ENCODE assay signal across 1 cellular context in the genomic region with DNA sequence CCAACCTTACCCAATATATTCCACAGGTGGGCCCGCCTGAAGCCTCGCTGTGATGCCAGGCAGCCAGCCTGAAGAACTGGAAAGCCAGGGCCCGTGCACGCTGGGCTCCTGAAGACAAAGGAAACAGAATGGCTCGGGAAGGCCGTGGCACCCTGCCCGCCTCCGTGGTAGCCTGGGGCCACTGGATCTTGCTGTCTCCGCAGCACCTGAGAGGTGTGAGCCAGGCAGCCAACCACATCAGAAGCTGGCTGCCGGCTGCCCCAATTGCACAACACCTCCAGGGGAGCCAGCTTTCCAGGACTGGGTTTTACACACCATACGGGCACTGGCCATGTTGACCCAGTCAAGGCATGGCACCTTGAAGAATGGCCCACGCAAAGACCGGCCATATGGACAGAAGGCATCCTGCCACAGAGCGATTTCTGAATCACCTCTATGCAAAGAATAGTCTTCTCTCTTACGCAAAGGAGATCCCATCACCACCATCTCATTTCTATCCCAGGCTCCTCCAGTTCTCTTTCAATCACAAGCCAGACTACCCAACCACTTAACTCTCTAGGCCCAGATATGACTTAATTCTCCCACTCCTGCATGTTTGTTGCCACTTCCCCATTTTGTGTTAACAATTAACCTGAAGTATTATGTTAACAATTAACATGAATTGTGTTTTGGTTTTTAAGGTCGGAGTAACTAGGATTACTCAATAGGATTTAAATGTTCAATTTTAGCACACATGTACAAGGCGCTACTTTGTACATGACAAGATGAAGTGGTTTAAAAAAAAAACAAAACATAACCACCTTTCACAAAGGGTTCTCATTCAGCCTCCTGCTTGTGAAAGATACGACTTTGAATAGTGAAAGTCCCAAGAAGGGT.
A peak's percentile ranks its signal among the peaks of the same experiment; 100 is the strongest.
TF ChIP-seq lines count a peak whose summit lies in the region.

No MANE protein-coding gene starts in this region.

TF ChIP-seq in GM12878, 131 proteins besides CTCF, POLR2A, EP300 and RAD21 (continued from another document and continues in another):
- TF ChIP-seq, protein P1, sequence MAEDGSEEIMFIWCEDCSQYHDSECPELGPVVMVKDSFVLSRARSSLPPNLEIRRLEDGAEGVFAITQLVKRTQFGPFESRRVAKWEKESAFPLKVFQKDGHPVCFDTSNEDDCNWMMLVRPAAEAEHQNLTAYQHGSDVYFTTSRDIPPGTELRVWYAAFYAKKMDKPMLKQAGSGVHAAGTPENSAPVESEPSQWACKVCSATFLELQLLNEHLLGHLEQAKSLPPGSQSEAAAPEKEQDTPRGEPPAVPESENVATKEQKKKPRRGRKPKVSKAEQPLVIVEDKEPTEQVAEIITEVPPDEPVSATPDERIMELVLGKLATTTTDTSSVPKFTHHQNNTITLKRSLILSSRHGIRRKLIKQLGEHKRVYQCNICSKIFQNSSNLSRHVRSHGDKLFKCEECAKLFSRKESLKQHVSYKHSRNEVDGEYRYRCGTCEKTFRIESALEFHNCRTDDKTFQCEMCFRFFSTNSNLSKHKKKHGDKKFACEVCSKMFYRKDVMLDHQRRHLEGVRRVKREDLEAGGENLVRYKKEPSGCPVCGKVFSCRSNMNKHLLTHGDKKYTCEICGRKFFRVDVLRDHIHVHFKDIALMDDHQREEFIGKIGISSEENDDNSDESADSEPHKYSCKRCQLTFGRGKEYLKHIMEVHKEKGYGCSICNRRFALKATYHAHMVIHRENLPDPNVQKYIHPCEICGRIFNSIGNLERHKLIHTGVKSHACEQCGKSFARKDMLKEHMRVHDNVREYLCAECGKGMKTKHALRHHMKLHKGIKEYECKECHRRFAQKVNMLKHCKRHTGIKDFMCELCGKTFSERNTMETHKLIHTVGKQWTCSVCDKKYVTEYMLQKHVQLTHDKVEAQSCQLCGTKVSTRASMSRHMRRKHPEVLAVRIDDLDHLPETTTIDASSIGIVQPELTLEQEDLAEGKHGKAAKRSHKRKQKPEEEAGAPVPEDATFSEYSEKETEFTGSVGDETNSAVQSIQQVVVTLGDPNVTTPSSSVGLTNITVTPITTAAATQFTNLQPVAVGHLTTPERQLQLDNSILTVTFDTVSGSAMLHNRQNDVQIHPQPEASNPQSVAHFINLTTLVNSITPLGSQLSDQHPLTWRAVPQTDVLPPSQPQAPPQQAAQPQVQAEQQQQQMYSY (CRISPR knock-in tag; IDR thresholded peaks at IDR 0.05), result no peak
- peak; percentile 54; the same call in 1 of the 2 replicates for TF ChIP-seq BCL11A (IDR thresholded peaks at IDR 0.05; ENCODE audit: low read depth, low read length)
- TF ChIP-seq ZSCAN29 (IDR thresholded peaks at IDR 0.05), result no peak
- TF ChIP-seq GATAD2B (conservative IDR thresholded peaks at IDR 0.05; ENCODE audit: low read depth), result no peak
- TF ChIP-seq MEF2B (IDR thresholded peaks at IDR 0.05; ENCODE audit: partially characterized antibody, poor library complexity, severe bottlenecking), result no peak
- TF ChIP-seq RBBP5 (conservative IDR thresholded peaks at IDR 0.05), result no peak
- TF ChIP-seq ESRRA (IDR thresholded peaks at IDR 0.05; ENCODE audit: low read length), result no peak
- TF ChIP-seq HDAC6 (IDR thresholded peaks at IDR 0.05; ENCODE audit: unreplicated experiment), result no peak
- no peak for TF ChIP-seq BRCA1 (IDR thresholded peaks at IDR 0.05; ENCODE audit: low read depth, low read length)
- no peak for TF ChIP-seq FOXM1 (IDR thresholded peaks at IDR 0.05; ENCODE audit: low read depth, low read length)
- TF ChIP-seq LARP7 (IDR thresholded peaks at IDR 0.05), result no peak
- no peak for TF ChIP-seq EZH2 (IDR thresholded peaks at IDR 0.05; ENCODE audit: borderline replicate concordance, control insufficient read depth, low read depth, low read length)
- TF ChIP-seq MTA2 (IDR thresholded peaks at IDR 0.05; ENCODE audit: low read depth), result peak; percentile 88
- TF ChIP-seq JUND (IDR thresholded peaks at IDR 0.05; ENCODE audit: low read depth, low read length), result peak; percentile 53; the same call in 1 of the 2 replicates
- 0 out of 4 replicates have a peak, but pooled peaks of 1 of the 2 experiments have one; percentile 13 for TF ChIP-seq CEBPB (IDR thresholded peaks at IDR 0.05; ENCODE audit: borderline replicate concordance in 1 of 2, low read depth in 2 of 2, low read length in 2 of 2)
- no peak for TF ChIP-seq CBX3 (IDR thresholded peaks at IDR 0.05; ENCODE audit: borderline replicate concordance, low read depth)
- TF ChIP-seq KDM1A (IDR thresholded peaks at IDR 0.05; ENCODE audit: borderline replicate concordance), result no peak
- TF ChIP-seq, protein P2, sequence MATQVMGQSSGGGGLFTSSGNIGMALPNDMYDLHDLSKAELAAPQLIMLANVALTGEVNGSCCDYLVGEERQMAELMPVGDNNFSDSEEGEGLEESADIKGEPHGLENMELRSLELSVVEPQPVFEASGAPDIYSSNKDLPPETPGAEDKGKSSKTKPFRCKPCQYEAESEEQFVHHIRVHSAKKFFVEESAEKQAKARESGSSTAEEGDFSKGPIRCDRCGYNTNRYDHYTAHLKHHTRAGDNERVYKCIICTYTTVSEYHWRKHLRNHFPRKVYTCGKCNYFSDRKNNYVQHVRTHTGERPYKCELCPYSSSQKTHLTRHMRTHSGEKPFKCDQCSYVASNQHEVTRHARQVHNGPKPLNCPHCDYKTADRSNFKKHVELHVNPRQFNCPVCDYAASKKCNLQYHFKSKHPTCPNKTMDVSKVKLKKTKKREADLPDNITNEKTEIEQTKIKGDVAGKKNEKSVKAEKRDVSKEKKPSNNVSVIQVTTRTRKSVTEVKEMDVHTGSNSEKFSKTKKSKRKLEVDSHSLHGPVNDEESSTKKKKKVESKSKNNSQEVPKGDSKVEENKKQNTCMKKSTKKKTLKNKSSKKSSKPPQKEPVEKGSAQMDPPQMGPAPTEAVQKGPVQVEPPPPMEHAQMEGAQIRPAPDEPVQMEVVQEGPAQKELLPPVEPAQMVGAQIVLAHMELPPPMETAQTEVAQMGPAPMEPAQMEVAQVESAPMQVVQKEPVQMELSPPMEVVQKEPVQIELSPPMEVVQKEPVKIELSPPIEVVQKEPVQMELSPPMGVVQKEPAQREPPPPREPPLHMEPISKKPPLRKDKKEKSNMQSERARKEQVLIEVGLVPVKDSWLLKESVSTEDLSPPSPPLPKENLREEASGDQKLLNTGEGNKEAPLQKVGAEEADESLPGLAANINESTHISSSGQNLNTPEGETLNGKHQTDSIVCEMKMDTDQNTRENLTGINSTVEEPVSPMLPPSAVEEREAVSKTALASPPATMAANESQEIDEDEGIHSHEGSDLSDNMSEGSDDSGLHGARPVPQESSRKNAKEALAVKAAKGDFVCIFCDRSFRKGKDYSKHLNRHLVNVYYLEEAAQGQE (IDR thresholded peaks at IDR 0.05; ENCODE audit: low read depth, low read length), result no peak
- TF ChIP-seq, protein P3, sequence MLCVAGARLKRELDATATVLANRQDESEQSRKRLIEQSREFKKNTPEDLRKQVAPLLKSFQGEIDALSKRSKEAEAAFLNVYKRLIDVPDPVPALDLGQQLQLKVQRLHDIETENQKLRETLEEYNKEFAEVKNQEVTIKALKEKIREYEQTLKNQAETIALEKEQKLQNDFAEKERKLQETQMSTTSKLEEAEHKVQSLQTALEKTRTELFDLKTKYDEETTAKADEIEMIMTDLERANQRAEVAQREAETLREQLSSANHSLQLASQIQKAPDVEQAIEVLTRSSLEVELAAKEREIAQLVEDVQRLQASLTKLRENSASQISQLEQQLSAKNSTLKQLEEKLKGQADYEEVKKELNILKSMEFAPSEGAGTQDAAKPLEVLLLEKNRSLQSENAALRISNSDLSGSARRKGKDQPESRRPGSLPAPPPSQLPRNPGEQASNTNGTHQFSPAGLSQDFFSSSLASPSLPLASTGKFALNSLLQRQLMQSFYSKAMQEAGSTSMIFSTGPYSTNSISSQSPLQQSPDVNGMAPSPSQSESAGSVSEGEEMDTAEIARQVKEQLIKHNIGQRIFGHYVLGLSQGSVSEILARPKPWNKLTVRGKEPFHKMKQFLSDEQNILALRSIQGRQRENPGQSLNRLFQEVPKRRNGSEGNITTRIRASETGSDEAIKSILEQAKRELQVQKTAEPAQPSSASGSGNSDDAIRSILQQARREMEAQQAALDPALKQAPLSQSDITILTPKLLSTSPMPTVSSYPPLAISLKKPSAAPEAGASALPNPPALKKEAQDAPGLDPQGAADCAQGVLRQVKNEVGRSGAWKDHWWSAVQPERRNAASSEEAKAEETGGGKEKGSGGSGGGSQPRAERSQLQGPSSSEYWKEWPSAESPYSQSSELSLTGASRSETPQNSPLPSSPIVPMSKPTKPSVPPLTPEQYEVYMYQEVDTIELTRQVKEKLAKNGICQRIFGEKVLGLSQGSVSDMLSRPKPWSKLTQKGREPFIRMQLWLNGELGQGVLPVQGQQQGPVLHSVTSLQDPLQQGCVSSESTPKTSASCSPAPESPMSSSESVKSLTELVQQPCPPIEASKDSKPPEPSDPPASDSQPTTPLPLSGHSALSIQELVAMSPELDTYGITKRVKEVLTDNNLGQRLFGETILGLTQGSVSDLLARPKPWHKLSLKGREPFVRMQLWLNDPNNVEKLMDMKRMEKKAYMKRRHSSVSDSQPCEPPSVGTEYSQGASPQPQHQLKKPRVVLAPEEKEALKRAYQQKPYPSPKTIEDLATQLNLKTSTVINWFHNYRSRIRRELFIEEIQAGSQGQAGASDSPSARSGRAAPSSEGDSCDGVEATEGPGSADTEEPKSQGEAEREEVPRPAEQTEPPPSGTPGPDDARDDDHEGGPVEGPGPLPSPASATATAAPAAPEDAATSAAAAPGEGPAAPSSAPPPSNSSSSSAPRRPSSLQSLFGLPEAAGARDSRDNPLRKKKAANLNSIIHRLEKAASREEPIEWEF (IDR thresholded peaks at IDR 0.05; ENCODE audit: insufficient replicate concordance, low read depth, low read length), result peak; percentile 45
- no peak for TF ChIP-seq MYC (IDR thresholded peaks at IDR 0.05; ENCODE audit: insufficient read depth, insufficient read length, insufficient replicate concordance, low read length, severe bottlenecking)
- peak; percentile 77 for TF ChIP-seq NBN (IDR thresholded peaks at IDR 0.05)
- TF ChIP-seq, protein P4, sequence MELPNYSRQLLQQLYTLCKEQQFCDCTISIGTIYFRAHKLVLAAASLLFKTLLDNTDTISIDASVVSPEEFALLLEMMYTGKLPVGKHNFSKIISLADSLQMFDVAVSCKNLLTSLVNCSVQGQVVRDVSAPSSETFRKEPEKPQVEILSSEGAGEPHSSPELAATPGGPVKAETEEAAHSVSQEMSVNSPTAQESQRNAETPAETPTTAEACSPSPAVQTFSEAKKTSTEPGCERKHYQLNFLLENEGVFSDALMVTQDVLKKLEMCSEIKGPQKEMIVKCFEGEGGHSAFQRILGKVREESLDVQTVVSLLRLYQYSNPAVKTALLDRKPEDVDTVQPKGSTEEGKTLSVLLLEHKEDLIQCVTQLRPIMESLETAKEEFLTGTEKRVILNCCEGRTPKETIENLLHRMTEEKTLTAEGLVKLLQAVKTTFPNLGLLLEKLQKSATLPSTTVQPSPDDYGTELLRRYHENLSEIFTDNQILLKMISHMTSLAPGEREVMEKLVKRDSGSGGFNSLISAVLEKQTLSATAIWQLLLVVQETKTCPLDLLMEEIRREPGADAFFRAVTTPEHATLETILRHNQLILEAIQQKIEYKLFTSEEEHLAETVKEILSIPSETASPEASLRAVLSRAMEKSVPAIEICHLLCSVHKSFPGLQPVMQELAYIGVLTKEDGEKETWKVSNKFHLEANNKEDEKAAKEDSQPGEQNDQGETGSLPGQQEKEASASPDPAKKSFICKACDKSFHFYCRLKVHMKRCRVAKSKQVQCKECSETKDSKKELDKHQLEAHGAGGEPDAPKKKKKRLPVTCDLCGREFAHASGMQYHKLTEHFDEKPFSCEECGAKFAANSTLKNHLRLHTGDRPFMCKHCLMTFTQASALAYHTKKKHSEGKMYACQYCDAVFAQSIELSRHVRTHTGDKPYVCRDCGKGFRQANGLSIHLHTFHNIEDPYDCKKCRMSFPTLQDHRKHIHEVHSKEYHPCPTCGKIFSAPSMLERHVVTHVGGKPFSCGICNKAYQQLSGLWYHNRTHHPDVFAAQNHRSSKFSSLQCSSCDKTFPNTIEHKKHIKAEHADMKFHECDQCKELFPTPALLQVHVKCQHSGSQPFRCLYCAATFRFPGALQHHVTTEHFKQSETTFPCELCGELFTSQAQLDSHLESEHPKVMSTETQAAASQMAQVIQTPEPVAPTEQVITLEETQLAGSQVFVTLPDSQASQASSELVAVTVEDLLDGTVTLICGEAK (IDR thresholded peaks at IDR 0.05; ENCODE audit: borderline replicate concordance), result no peak
- TF ChIP-seq, protein P5, sequence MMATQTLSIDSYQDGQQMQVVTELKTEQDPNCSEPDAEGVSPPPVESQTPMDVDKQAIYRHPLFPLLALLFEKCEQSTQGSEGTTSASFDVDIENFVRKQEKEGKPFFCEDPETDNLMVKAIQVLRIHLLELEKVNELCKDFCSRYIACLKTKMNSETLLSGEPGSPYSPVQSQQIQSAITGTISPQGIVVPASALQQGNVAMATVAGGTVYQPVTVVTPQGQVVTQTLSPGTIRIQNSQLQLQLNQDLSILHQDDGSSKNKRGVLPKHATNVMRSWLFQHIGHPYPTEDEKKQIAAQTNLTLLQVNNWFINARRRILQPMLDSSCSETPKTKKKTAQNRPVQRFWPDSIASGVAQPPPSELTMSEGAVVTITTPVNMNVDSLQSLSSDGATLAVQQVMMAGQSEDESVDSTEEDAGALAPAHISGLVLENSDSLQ (IDR thresholded peaks at IDR 0.05), result peak; percentile 69
- no peak for TF ChIP-seq KAT2A (conservative IDR thresholded peaks at IDR 0.05; ENCODE audit: control insufficient read depth, low read depth, low read length)
- TF ChIP-seq, protein P6, sequence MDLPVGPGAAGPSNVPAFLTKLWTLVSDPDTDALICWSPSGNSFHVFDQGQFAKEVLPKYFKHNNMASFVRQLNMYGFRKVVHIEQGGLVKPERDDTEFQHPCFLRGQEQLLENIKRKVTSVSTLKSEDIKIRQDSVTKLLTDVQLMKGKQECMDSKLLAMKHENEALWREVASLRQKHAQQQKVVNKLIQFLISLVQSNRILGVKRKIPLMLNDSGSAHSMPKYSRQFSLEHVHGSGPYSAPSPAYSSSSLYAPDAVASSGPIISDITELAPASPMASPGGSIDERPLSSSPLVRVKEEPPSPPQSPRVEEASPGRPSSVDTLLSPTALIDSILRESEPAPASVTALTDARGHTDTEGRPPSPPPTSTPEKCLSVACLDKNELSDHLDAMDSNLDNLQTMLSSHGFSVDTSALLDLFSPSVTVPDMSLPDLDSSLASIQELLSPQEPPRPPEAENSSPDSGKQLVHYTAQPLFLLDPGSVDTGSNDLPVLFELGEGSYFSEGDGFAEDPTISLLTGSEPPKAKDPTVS (IDR thresholded peaks at IDR 0.05; ENCODE audit: low read depth, low read length), result no peak
- TF ChIP-seq, protein P7, sequence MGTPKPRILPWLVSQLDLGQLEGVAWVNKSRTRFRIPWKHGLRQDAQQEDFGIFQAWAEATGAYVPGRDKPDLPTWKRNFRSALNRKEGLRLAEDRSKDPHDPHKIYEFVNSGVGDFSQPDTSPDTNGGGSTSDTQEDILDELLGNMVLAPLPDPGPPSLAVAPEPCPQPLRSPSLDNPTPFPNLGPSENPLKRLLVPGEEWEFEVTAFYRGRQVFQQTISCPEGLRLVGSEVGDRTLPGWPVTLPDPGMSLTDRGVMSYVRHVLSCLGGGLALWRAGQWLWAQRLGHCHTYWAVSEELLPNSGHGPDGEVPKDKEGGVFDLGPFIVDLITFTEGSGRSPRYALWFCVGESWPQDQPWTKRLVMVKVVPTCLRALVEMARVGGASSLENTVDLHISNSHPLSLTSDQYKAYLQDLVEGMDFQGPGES (IDR thresholded peaks at IDR 0.05), result no peak
- 0 out of 2 replicates have a peak, but pooled peaks have one; percentile 20 for TF ChIP-seq SREBF1 (IDR thresholded peaks at IDR 0.05; ENCODE audit: low read length)
- no peak for TF ChIP-seq TCF3 (IDR thresholded peaks at IDR 0.05; ENCODE audit: borderline replicate concordance, insufficient read depth, low read depth, low read length)
